In genomic region chr3:81666502-81667121, GRCh38 we compare ENCODE assay signal across 9 cellular contexts.
DNase-seq lines count a peak whose midpoint lies in the region; ATAC-seq, FAIRE-seq and TF ChIP-seq lines count a peak whose summit lies in the region.
"Had no signal": no experiment of that assay in that cellular context is flagged by ENCODE, and none has a peak within 500 bp of the region (broad histone marks: within the 10 kb centered on the region; RNA-seq: fewer than 3 reads in every experiment).

No MANE protein-coding gene starts in this region.

- intact Hi-C loops in K562 (cut with micrococcal nuclease) = loop anchor here (5.0 to 10.0 kb wide), 2 partner anchors 158 to 466 kb away; no protein-coding TSS in a partner anchor

- no peaks in the 10 kb centered on the region for H3K36me3 ChIP-seq in K562 (ENCODE audit: control insufficient read depth, insufficient read depth, low read length)
- H3K36me3 ChIP-seq: SJSA1 had no signal

- H3K27ac Mint-ChIP-seq in activated T-helper 17 cell treated with anti-CD3 and anti-CD28 coated beads, Interleukin-2, amount 50 U/mL, for 72 hours = no peak overlapping the region
- no peak overlapping the region for H3K27ac Mint-ChIP-seq in effector memory CD8-positive, alpha-beta T cell

- TF ChIP-seq CTCF in K562 (IDR thresholded peaks at IDR 0.05 in 2 of 3, conservative IDR thresholded peaks at IDR 0.05 in 1 of 3; ENCODE audit: insufficient read depth in 2 of 3, low read depth in 1 of 3, low read length in 3 of 3) = peak in 2 of 3 experiments; percentile 24 to 63; a peak in 3 of 6 replicates

- no peak overlapping the region for H2AFZ ChIP-seq in K562 (ENCODE audit: low read depth, low read length)

- H3K4me3 ChIP-seq in K562 = no peak overlapping the region
- H3K4me3 ChIP-seq: SJSA1 had no signal

- H3K27ac ChIP-seq in K562 (ENCODE audit: extremely low read depth, low read depth, low read length) = no peak overlapping the region
- H3K27ac ChIP-seq: SJSA1 had no signal

- peak; percentile 55 to 77 for TF ChIP-seq RAD21 in K562 (CRISPR knock-in tag; conservative IDR thresholded peaks at IDR 0.05 in 1 of 2, IDR thresholded peaks at IDR 0.05 in 1 of 2)

- no peaks in the 10 kb centered on the region for H4K20me1 ChIP-seq in K562 (replicated peaks; ENCODE audit: control insufficient read depth, insufficient read depth, low read length)

- H3K79me2 ChIP-seq in K562 (ENCODE audit: control insufficient read depth, insufficient read depth, low read length) = no peaks in the 10 kb centered on the region

- H3K27me3 Mint-ChIP-seq in activated T-helper 17 cell treated with anti-CD3 and anti-CD28 coated beads, Interleukin-2, amount 50 U/mL, for 72 hours = no peaks in the 10 kb centered on the region
- H3K27me3 Mint-ChIP-seq in effector memory CD8-positive, alpha-beta T cell = no peaks in the 10 kb centered on the region

- no peak overlapping the region for H3K4me3 Mint-ChIP-seq in activated T-helper 17 cell treated with anti-CD3 and anti-CD28 coated beads, Interleukin-2, amount 50 U/mL, for 72 hours
- H3K4me3 Mint-ChIP-seq in effector memory CD8-positive, alpha-beta T cell = no peak overlapping the region

- peaks cover 44% of the 10 kb centered on the region for H3K36me3 Mint-ChIP-seq in activated T-helper 17 cell treated with anti-CD3 and anti-CD28 coated beads, Interleukin-2, amount 50 U/mL, for 72 hours (ENCODE audit: low read depth)
- no peaks in the 10 kb centered on the region for H3K36me3 Mint-ChIP-seq in effector memory CD8-positive, alpha-beta T cell (ENCODE audit: insufficient read depth)

- no peak for TF ChIP-seq EP300 in K562 (IDR thresholded peaks at IDR 0.05; ENCODE audit: low read length)

- POLR2A ChIA-PET in K562 (lab: Yijun Ruan, JAX) = interaction anchor here (1.0 kb wide), 1 partner anchor 46 kb away, joined by 3 read pairs; no protein-coding TSS in a partner anchor

- no peak for TF ChIP-seq POLR2A in K562 (conservative IDR thresholded peaks at IDR 0.05)

- ATAC-seq in HG02798 (IDR thresholded peaks at IDR 0.05; ENCODE audit: poor library complexity, unreplicated experiment) (peak; percentile 52), K562 (no peak)
- ATAC-seq in activated T-helper 17 cell treated with anti-CD3 and anti-CD28 coated beads, Interleukin-2, amount 50 U/mL, for 72 hours (replicated peaks) = no peak
- ATAC-seq in effector memory CD8-positive, alpha-beta T cell (replicated peaks) = no peak

- no peak for FAIRE-seq in K562 (lab: Jason Lieb, UNC)

- in situ Hi-C loops in K562 (cut with MboI) = no loop called here

- H3K4me2 ChIP-seq in K562 (ENCODE audit: insufficient read depth, low read length) = no peak overlapping the region

- H3K9me3 Mint-ChIP-seq in activated T-helper 17 cell treated with anti-CD3 and anti-CD28 coated beads, Interleukin-2, amount 50 U/mL, for 72 hours = no peaks in the 10 kb centered on the region
- H3K9me3 Mint-ChIP-seq in effector memory CD8-positive, alpha-beta T cell = no peaks in the 10 kb centered on the region

- BruUV-seq in K562 (replicated peaks; lab: Mats Ljungman, UMichigan) = no TSS peak

- no peak overlapping the region for H3K9ac ChIP-seq in K562 (ENCODE audit: insufficient read depth in 1 of 2, low read depth in 2 of 2, low read length in 2 of 2)

- no peaks in the 10 kb centered on the region for H3K9me3 ChIP-seq in K562 (replicated peaks; ENCODE audit: control insufficient read depth, insufficient read depth, low read depth, low read length)
- H3K9me3 ChIP-seq: SJSA1 had no signal

- CTCF ChIA-PET in K562 (lab: Yijun Ruan, JAX; ENCODE audit: low intra/inter-chr PET ratio) = interaction anchor here (0.6 kb wide), 1 partner anchor 9 kb away, joined by 3 read pairs; no protein-coding TSS in a partner anchor

- 0 out of 5 replicates have a peak, but pooled peaks cover 0 to 3% of the 10 kb centered on the region in 2 experiments for H3K4me1 ChIP-seq in K562 (replicated peaks in 1 of 2; ENCODE audit: control insufficient read depth in 2 of 2, insufficient read depth in 2 of 2, low read length in 2 of 2)
- H3K4me1 ChIP-seq: SJSA1 had no signal

- H3K27me3 ChIP-seq in K562 (ENCODE audit: control insufficient read depth in 2 of 2, insufficient read depth in 2 of 2, low read length in 2 of 2) = no peaks in the 10 kb centered on the region
- H3K27me3 ChIP-seq: SJSA1 had no signal

- no peaks in the 10 kb centered on the region for H3K9me1 ChIP-seq in K562 (ENCODE audit: control insufficient read depth, insufficient read depth, low read length)

- DNase-seq in EL (peak; percentile 13), K562 (ENCODE audit: extremely low read depth in 1 of 4, low spot score in 3 of 4) (peak in 1 of 4 experiments; percentile 3), lung microvascular endothelial cell (ENCODE audit: low read depth in 2 of 2) (peak; percentile 52 to 70), mucosa of gallbladder (ENCODE audit: low spot score) (no peak)
- DNase-seq in effector memory CD8-positive, alpha-beta T cell = no peak
- DNase-seq in stimulated activated CD4-positive, alpha-beta T cell treated with anti-CD3 and anti-CD28 coated beads, Interleukin-2, amount 100 ng/mL, for 48 hours = no peak

- H3K4me1 Mint-ChIP-seq in activated T-helper 17 cell treated with anti-CD3 and anti-CD28 coated beads, Interleukin-2, amount 50 U/mL, for 72 hours = peaks cover 9% of the 10 kb centered on the region
- H3K4me1 Mint-ChIP-seq in effector memory CD8-positive, alpha-beta T cell (ENCODE audit: low read depth in 2 of 2) = no peaks in the 10 kb centered on the region

TF ChIP-seq in K562, 482 proteins besides CTCF, POLR2A, EP300 and RAD21:
- TF ChIP-seq, protein P1, sequence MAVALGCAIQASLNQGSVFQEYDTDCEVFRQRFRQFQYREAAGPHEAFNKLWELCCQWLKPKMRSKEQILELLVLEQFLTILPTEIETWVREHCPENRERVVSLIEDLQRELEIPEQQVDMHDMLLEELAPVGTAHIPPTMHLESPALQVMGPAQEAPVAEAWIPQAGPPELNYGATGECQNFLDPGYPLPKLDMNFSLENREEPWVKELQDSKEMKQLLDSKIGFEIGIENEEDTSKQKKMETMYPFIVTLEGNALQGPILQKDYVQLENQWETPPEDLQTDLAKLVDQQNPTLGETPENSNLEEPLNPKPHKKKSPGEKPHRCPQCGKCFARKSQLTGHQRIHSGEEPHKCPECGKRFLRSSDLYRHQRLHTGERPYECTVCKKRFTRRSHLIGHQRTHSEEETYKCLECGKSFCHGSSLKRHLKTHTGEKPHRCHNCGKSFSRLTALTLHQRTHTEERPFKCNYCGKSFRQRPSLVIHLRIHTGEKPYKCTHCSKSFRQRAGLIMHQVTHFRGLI (CRISPR knock-in tag; IDR thresholded peaks at IDR 0.05) = no peak
- TF ChIP-seq, protein P2, sequence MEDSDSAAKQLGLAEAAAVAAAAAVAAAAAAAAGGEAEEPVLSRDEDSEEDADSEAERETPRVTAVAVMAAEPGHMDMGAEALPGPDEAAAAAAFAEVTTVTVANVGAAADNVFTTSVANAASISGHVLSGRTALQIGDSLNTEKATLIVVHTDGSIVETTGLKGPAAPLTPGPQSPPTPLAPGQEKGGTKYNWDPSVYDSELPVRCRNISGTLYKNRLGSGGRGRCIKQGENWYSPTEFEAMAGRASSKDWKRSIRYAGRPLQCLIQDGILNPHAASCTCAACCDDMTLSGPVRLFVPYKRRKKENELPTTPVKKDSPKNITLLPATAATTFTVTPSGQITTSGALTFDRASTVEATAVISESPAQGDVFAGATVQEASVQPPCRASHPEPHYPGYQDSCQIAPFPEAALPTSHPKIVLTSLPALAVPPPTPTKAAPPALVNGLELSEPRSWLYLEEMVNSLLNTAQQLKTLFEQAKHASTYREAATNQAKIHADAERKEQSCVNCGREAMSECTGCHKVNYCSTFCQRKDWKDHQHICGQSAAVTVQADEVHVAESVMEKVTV (CRISPR knock-in tag; IDR thresholded peaks at IDR 0.05) = peak; percentile 19; the same call in 1 of the 2 replicates
- TF ChIP-seq NCOA2 (IDR thresholded peaks at IDR 0.05; ENCODE audit: partially characterized antibody in 2 of 2) (no peak), KAT8 (IDR thresholded peaks at IDR 0.05; ENCODE audit: low read depth) (no peak), SMC3 (conservative IDR thresholded peaks at IDR 0.05; ENCODE audit: insufficient read depth, low read depth, low read length) (0 out of 2 replicates have a peak, but pooled peaks have one; percentile 18), GATAD2A (IDR thresholded peaks at IDR 0.05) (no peak)
- TF ChIP-seq, protein P3, sequence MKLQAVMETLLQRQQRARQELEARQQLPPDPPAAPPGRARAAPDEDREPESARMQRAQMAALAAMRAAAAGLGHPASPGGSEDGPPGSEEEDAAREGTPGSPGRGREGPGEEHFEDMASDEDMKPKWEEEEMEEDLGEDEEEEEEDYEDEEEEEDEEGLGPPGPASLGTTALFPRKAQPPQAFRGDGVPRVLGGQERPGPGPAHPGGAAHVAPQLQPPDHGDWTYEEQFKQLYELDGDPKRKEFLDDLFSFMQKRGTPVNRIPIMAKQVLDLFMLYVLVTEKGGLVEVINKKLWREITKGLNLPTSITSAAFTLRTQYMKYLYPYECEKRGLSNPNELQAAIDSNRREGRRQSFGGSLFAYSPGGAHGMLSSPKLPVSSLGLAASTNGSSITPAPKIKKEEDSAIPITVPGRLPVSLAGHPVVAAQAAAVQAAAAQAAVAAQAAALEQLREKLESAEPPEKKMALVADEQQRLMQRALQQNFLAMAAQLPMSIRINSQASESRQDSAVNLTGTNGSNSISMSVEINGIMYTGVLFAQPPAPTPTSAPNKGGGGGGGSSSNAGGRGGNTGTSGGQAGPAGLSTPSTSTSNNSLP (IDR thresholded peaks at IDR 0.05; ENCODE audit: borderline replicate concordance, low read depth, low read length) = 0 out of 2 replicates have a peak, but pooled peaks have one; percentile 40

Comparison
In these comparisons a context has a peak if more than half of its experiments do, and no peak if none do; other contexts are left out.
1. DNase-seq: peak in EL (single experiment) and lung microvascular endothelial cell (2 of 2); none in mucosa of gallbladder (single experiment), effector memory CD8-positive, alpha-beta T cell (0 of 3) and stimulated activated CD4-positive, alpha-beta T cell treated with anti-CD3 and anti-CD28 coated beads, Interleukin-2, amount 100 ng/mL, for 48 hours (0 of 2).